18 cellular contexts compared by ENCODE assay signal in genomic region chr4:78781925-78782324, GRCh38. TPM values are rescaled to one million over a fixed set of nuclear protein-coding genes. Genes with fewer than 3 reads are reported as not detected.
DNase-seq lines count a peak whose midpoint lies in the region; ATAC-seq and TF ChIP-seq lines count a peak whose summit lies in the region.
"Had no signal": no experiment of that assay in that cellular context is flagged by ENCODE, and none has a peak within 500 bp of the region (broad histone marks: within the 10 kb centered on the region; RNA-seq: fewer than 3 reads in every experiment).

No MANE protein-coding gene starts in this region.

- H4K5ac ChIP-seq in H9 (ENCODE audit: insufficient read length, low read depth, low read length): no peak overlapping the region

- H3K23me2 ChIP-seq in H9 (ENCODE audit: insufficient read length, low read depth, low read length, poor library complexity, severe bottlenecking): no peaks in the 10 kb centered on the region

- POLR2A ChIA-PET in MCF 10A (lab: Yijun Ruan, JAX): interaction anchor here (1.3 to 6.2 kb wide), 3 partner anchors 16 to 138 kb away, joined by 4 to 42 read pairs (median 16); no protein-coding TSS in a partner anchor

- no CpG with 5 or more reads among the region's 3 CpGs for WGBS in H9 (ENCODE audit: extremely low coverage, insufficient read length, low lambda C conversion rate)

- DNase-seq in DMS79 treated with DMSO at 0.1 percent for 48 hours (lab: John Stamatoyannopoulos, UW): peak; percentile 40
- peak; percentile 69 for DNase-seq in OCI-M1 (lab: John Stamatoyannopoulos, UW)
- no peak for DNase-seq in lower lobe of right lung
- DNase-seq in H9: no peak
- DNase-seq in SHP77 treated with DMSO at 0.1 percent for 48 hours (lab: John Stamatoyannopoulos, UW): no peak
- no peak for DNase-seq in MCF 10A (ENCODE audit: unreplicated experiment)
- DNase-seq: activated CD4-positive, alpha-beta T cell treated with anti-CD3 and anti-CD28 coated beads for 4 hours; aorta; DMS 273 treated with DMSO at 0.1 percent for 48 hours; gastrocnemius medialis; GM23248; naive thymus-derived CD4-positive, alpha-beta T cell; NCI-H2081; NCI-H774; posterior cingulate gyrus had no signal

- H3K4me3 Mint-ChIP-seq in H9 (no peak overlapping the region), MCF 10A (ENCODE audit: unreplicated experiment) (no peak overlapping the region)
- H3K4me3 Mint-ChIP-seq: naive thymus-derived CD4-positive, alpha-beta T cell; stimulated activated effector memory CD8-positive, alpha-beta T cell treated with anti-CD3 and anti-CD28 coated beads, Interleukin-12 subunit alpha, Interleukin-12 subunit beta, amount 100 ng/mL, for 72 hours had no signal

- no peak overlapping the region for H2BK20ac ChIP-seq in H9 (ENCODE audit: low read depth, low read length, poor library complexity, severe bottlenecking)

- intact Hi-C loops in lower lobe of right lung (cut with DNase I): no loop called here
- intact Hi-C loops in MCF 10A (cut with micrococcal nuclease): no loop called here

- peaks cover 93% of the 10 kb centered on the region for H3K79me2 ChIP-seq in KMS-11 (ENCODE audit: insufficient read depth, low read depth)
- H3K79me2 ChIP-seq in H9 (ENCODE audit: insufficient read depth, low read length): peaks cover 12% of the 10 kb centered on the region; the same call in 1 of the 2 replicates

- H3T11ph ChIP-seq in H9 (ENCODE audit: low read length): no peak overlapping the region

- no peaks in the 10 kb centered on the region for H4K20me1 ChIP-seq in KMS-11 (ENCODE audit: insufficient read depth)
- no peaks in the 10 kb centered on the region for H4K20me1 ChIP-seq in H9 (ENCODE audit: control insufficient read depth, insufficient read depth, insufficient read length)

- H2AFZ ChIP-seq in KMS-11 (ENCODE audit: low read depth): no peak overlapping the region
- H2AFZ ChIP-seq in H9 (ENCODE audit: low read length): no peak overlapping the region
- H2AFZ ChIP-seq: GM23248 had no signal

- peaks cover 17 to 21% of the 10 kb centered on the region in 2 experiments for H3K4me1 Mint-ChIP-seq in H9
- peaks cover 5% of the 10 kb centered on the region for H3K4me1 Mint-ChIP-seq in MCF 10A (ENCODE audit: insufficient read depth, unreplicated experiment)

- H2BK120ac ChIP-seq in H9 (ENCODE audit: low read depth, low read length, poor library complexity, severe bottlenecking): no peak overlapping the region

- H3K27ac Mint-ChIP-seq in H9 (no peak overlapping the region), MCF 10A (ENCODE audit: low read depth, unreplicated experiment) (no peak overlapping the region)
- H3K27ac Mint-ChIP-seq: naive thymus-derived CD4-positive, alpha-beta T cell; stimulated activated effector memory CD8-positive, alpha-beta T cell treated with anti-CD3 and anti-CD28 coated beads, Interleukin-12 subunit alpha, Interleukin-12 subunit beta, amount 100 ng/mL, for 72 hours had no signal

- TF ChIP-seq CTCF in KMS-11 (conservative IDR thresholded peaks at IDR 0.05; ENCODE audit: low read depth, low read length): no peak
- TF ChIP-seq CTCF in lower lobe of right lung (IDR thresholded peaks at IDR 0.05): no peak
- no peak for TF ChIP-seq CTCF in H9 (conservative IDR thresholded peaks at IDR 0.05)
- TF ChIP-seq CTCF in MCF 10A (IDR thresholded peaks at IDR 0.05; ENCODE audit: unreplicated experiment): no peak

- H3K18ac ChIP-seq in H9 (ENCODE audit: insufficient read length, low read depth, low read length): no peak overlapping the region

- no peak overlapping the region for H3K4me3 ChIP-seq in KMS-11 (IDR thresholded peaks at IDR 0.05; ENCODE audit: insufficient read depth, low read depth, low read length)
- H3K4me3 ChIP-seq in lower lobe of right lung: no peak overlapping the region
- H3K4me3 ChIP-seq: gastrocnemius medialis, GM23248, tibial nerve had no signal

- no peak overlapping the region for H3K56ac ChIP-seq in H9 (ENCODE audit: insufficient read length, low read depth, low read length)

- H3K27me3 ChIP-seq in KMS-11 (ENCODE audit: insufficient read depth, low read depth) (no peaks in the 10 kb centered on the region), lower lobe of right lung (ENCODE audit: low read depth) (no peaks in the 10 kb centered on the region), H9 (ENCODE audit: insufficient read depth, low read length) (no peaks in the 10 kb centered on the region)
- H3K27me3 ChIP-seq: gastrocnemius medialis, tibial nerve had no signal

- H3K9me3 ChIP-seq in lower lobe of right lung (no peaks in the 10 kb centered on the region), H9 (ENCODE audit: control insufficient read depth, low read depth, low read length) (no peaks in the 10 kb centered on the region)
- H3K9me3 ChIP-seq: gastrocnemius medialis, tibial nerve had no signal

- H3K4me2 ChIP-seq in KMS-11: 0 out of 2 replicates have a peak overlapping the region, but pooled peaks have one; percentile 30
- no peak overlapping the region for H3K4me2 ChIP-seq in H9 (ENCODE audit: insufficient read depth, insufficient read length, low read length)

- peak; percentile 92 to 95 for ATAC-seq in lower lobe of right lung
- ATAC-seq: gastrocnemius medialis; naive thymus-derived CD4-positive, alpha-beta T cell; stimulated activated effector memory CD8-positive, alpha-beta T cell treated with anti-CD3 and anti-CD28 coated beads, Interleukin-12 subunit alpha, Interleukin-12 subunit beta, amount 100 ng/mL, for 72 hours had no signal

- no peak overlapping the region for H4K91ac ChIP-seq in H9 (ENCODE audit: insufficient read length, low read depth, low read length)

- no peak overlapping the region for H3K14ac ChIP-seq in H9 (ENCODE audit: insufficient read depth, low read length)

- CTCF ChIA-PET in MCF 10A (lab: Yijun Ruan, JAX): interaction anchor here (0.6 to 0.7 kb wide), 2 partner anchors 130 to 167 kb away, joined by 3 to 4 read pairs; no protein-coding TSS in a partner anchor

- H3K9ac ChIP-seq in KMS-11: no peak overlapping the region
- H3K9ac ChIP-seq in H9 (ENCODE audit: extremely low read depth, insufficient read length, low read length): no peak overlapping the region
- H3K9ac ChIP-seq: GM23248 had no signal

- H3K27me3 Mint-ChIP-seq in H9 (ENCODE audit: low read depth) (no peaks in the 10 kb centered on the region), MCF 10A (ENCODE audit: insufficient read depth, unreplicated experiment) (no peaks in the 10 kb centered on the region)
- H3K27me3 Mint-ChIP-seq: naive thymus-derived CD4-positive, alpha-beta T cell had no signal

- no peak overlapping the region for H3K23ac ChIP-seq in H9 (ENCODE audit: insufficient read length, low read depth, low read length)

- no peaks in the 10 kb centered on the region for H3K79me1 ChIP-seq in H9 (ENCODE audit: insufficient read depth, low read depth, low read length, poor library complexity, severe bottlenecking)

- no peak overlapping the region for H3K4ac ChIP-seq in H9 (ENCODE audit: low read depth, low read length)

- no peak overlapping the region for H4K8ac ChIP-seq in H9 (replicated peaks; ENCODE audit: insufficient read length, low read depth, low read length)

- peaks cover 0 to 7% (median 0%) of the 10 kb centered on the region in 3 experiments; a peak in 1 of 7 replicates for H3K36me3 Mint-ChIP-seq in H9 (ENCODE audit: insufficient read depth in 1 of 3, low read depth in 3 of 3)
- H3K36me3 Mint-ChIP-seq in MCF 10A (ENCODE audit: insufficient read depth, unreplicated experiment): no peaks in the 10 kb centered on the region

- BruUV-seq in MCF 10A (replicated peaks; lab: Mats Ljungman, UMichigan): no TSS peak

- H3K36me3 ChIP-seq in KMS-11 (ENCODE audit: insufficient read depth) (no peaks in the 10 kb centered on the region; the same call in 1 of the 2 replicates), lower lobe of right lung (no peaks in the 10 kb centered on the region)
- H3K36me3 ChIP-seq: gastrocnemius medialis, tibial nerve had no signal

- H2BK5ac ChIP-seq in H9 (ENCODE audit: insufficient read length, low read length): no peak overlapping the region

- no peak overlapping the region for H2BK15ac ChIP-seq in H9 (ENCODE audit: low read depth, low read length)

- no peak overlapping the region for H3K27ac ChIP-seq in KMS-11
- H3K27ac ChIP-seq in lower lobe of right lung: no peak overlapping the region
- no peak overlapping the region for H3K27ac ChIP-seq in H9 (ENCODE audit: insufficient read length, low read depth, low read length)
- H3K27ac ChIP-seq: gastrocnemius medialis, GM23248 had no signal

- H3K4me1 ChIP-seq in KMS-11 (ENCODE audit: low read depth, poor library complexity, severe bottlenecking) (peaks cover 88% of the 10 kb centered on the region), lower lobe of right lung (peaks cover 28% of the 10 kb centered on the region), H9 (ENCODE audit: insufficient read depth, low read length) (no peaks in the 10 kb centered on the region; the same call in 1 of the 2 replicates)

- H3K9me3 Mint-ChIP-seq in H9 (0 out of 5 replicates have a peak, but pooled peaks cover 0 to under 1% of the 10 kb centered on the region in 2 experiments), MCF 10A (ENCODE audit: unreplicated experiment) (no peaks in the 10 kb centered on the region)
- H3K9me3 Mint-ChIP-seq: naive thymus-derived CD4-positive, alpha-beta T cell; stimulated activated effector memory CD8-positive, alpha-beta T cell treated with anti-CD3 and anti-CD28 coated beads, Interleukin-12 subunit alpha, Interleukin-12 subunit beta, amount 100 ng/mL, for 72 hours had no signal

- H2AK5ac ChIP-seq in H9 (ENCODE audit: insufficient read length, low read length): no peak overlapping the region

- H2BK12ac ChIP-seq in H9 (ENCODE audit: insufficient read length, low read depth, low read length): no peak overlapping the region

RNA-seq across cellular contexts. Expression of gene BMP2K, which starts 5.8 kb away (rescaled TPM):
- 48.9 TPM for total RNA-seq in lower lobe of right lung
- 26.4 and 28.7 TPM in 2 replicates for total RNA-seq in H9 (2021)
- total RNA-seq in MCF 10A (2022): 47.3 and 50.4 TPM in 2 replicates

Comparison
In these comparisons a context has a peak if more than half of its experiments do, and no peak if none do; other contexts are left out.
1. DNase-seq: peak in DMS79 treated with DMSO at 0.1 percent for 48 hours (single experiment) and OCI-M1 (single experiment); none in lower lobe of right lung (single experiment), H9 (single experiment), SHP77 treated with DMSO at 0.1 percent for 48 hours (single experiment) and MCF 10A (single experiment).